12 cellular contexts compared by ENCODE assay signal in genomic region chr5:170338272-170338671, GRCh38. TPM values are rescaled to one million over a fixed set of nuclear protein-coding genes. Genes with fewer than 3 reads are reported as not detected.
"Had no signal": no experiment of that assay in that cellular context is flagged by ENCODE, and none has a peak within 500 bp of the region (broad histone marks: within the 10 kb centered on the region; RNA-seq: fewer than 3 reads in every experiment).

No MANE protein-coding gene starts in this region.

- ATAC-seq: left colon had no signal

- H3K4me3 Mint-ChIP-seq: activated CD4-positive, alpha-beta T cell treated with anti-CD3 and anti-CD28 coated beads for 36 hours; endodermal cell; stimulated activated naive B cell treated with anti-CD40 and anti-IgM and Interleukin-4, amounts not matched to agents 10 μg/mL and 1 μg/mL and 100 μg/mL, for 72 hours had no signal

- DNase-seq: caudate nucleus, left colon, SW 1271, WERI-Rb-1 had no signal

- H3K4me1 ChIP-seq: SJSA1 had no signal

- H3K36me3 ChIP-seq: SJSA1, spleen, WERI-Rb-1 had no signal

- H3K27me3 ChIP-seq: SJSA1, spleen had no signal

- H3K27me3 Mint-ChIP-seq: activated CD4-positive, alpha-beta T cell treated with anti-CD3 and anti-CD28 coated beads for 36 hours; stimulated activated naive B cell treated with anti-CD40 and anti-IgM and Interleukin-4, amounts not matched to agents 10 μg/mL and 1 μg/mL and 100 μg/mL, for 72 hours had no signal

- H3K36me3 Mint-ChIP-seq: stimulated activated naive B cell treated with anti-CD40 and anti-IgM and Interleukin-4, amounts not matched to agents 10 μg/mL and 1 μg/mL and 100 μg/mL, for 72 hours had no signal

- H3K27ac ChIP-seq: SJSA1, WERI-Rb-1 had no signal

- H3K27ac Mint-ChIP-seq: activated CD4-positive, alpha-beta T cell treated with anti-CD3 and anti-CD28 coated beads for 36 hours; endodermal cell had no signal

- H3K4me3 ChIP-seq: SJSA1, spleen had no signal

- H3K9me3 Mint-ChIP-seq: stimulated activated naive B cell treated with anti-CD40 and anti-IgM and Interleukin-4, amounts not matched to agents 10 μg/mL and 1 μg/mL and 100 μg/mL, for 72 hours had no signal

- H3K9me3 ChIP-seq: SJSA1, spleen had no signal

RNA-seq across cellular contexts. Expression of gene LCP2, which starts 40.7 kb away (rescaled TPM):
- total RNA-seq: osteocyte, pulmonary artery endothelial cell had no signal
- polyA plus RNA-seq: neural cell had no signal

RNA-seq across cellular contexts. Expression of gene KCNMB1, which starts 50.9 kb away (rescaled TPM):
- total RNA-seq: activated CD4-positive, alpha-beta T cell treated with anti-CD3 and anti-CD28 coated beads for 36 hours had no signal
- polyA plus RNA-seq: neural cell had no signal
